Comparison of ENCODE assay signal across 8 cellular contexts in genomic region chr17:44689492-44690217, GRCh38. TPM values are rescaled to one million over a fixed set of nuclear protein-coding genes. Genes with fewer than 3 reads are reported as not detected.
DNase-seq lines count a peak whose midpoint lies in the region; ATAC-seq and TF ChIP-seq lines count a peak whose summit lies in the region.

CCDC43 (minus strand) TSS chr17:44689776; CDS start chr17:44689753, 23 bp downstream.

- H3K27ac Mint-ChIP-seq in activated naive CD8-positive, alpha-beta T cell treated with anti-CD3 and anti-CD28 coated beads, Interleukin-2, amount 50 U/mL, for 24 hours, result peak within 1 kb of the TSS; percentile 89

- ATAC-seq in HG02642 (IDR thresholded peaks at IDR 0.05; ENCODE audit: poor library complexity, unreplicated experiment), result peak; percentile 89
- ATAC-seq in activated naive CD8-positive, alpha-beta T cell treated with anti-CD3 and anti-CD28 coated beads, Interleukin-2, amount 50 U/mL, for 24 hours, result peak; percentile 96

- TF ChIP-seq POLR2A in transverse colon (IDR thresholded peaks at IDR 0.05), result peak; percentile 60

- DNase-seq in GM04504 (ENCODE audit: low read depth), result peak; percentile 77
- DNase-seq in NCI-H1436 treated with DMSO at 0.1 percent for 48 hours (lab: John Stamatoyannopoulos, UW), result peak; percentile 72
- peak; percentile 87 for DNase-seq in T follicular helper cell (ENCODE audit: low read depth)
- DNase-seq in activated naive CD8-positive, alpha-beta T cell treated with anti-CD3 and anti-CD28 coated beads, Interleukin-2, amount 50 U/mL, for 24 hours, result peak; percentile 94
- peak; percentile 95 for DNase-seq in cardiac septum (ENCODE audit: low spot score)
- peak; percentile 85 for DNase-seq in pons (ENCODE audit: low spot score)
- peak; percentile 92 for DNase-seq in transverse colon

- peak within 1 kb of the TSS; percentile 78 to 88 (median 85) for H3K27ac ChIP-seq in transverse colon

- in situ Hi-C loops in transverse colon (cut with MboI; ENCODE audit: low pct_ligation_motif_present in 1 of 4, low pct_unique_long_range_greater_than_20kb in 1 of 4, low sequenced_read_pairs in 3 of 4), result no loop called here

- no peaks in the 10 kb centered on the region for H3K27me3 ChIP-seq in transverse colon

- H3K4me1 ChIP-seq in transverse colon, result peaks cover 0 to 18% (median 14%) of the 10 kb centered on the region in 4 donors

- no peaks in the 10 kb centered on the region for H3K9me3 ChIP-seq in transverse colon

- H3K36me3 ChIP-seq in transverse colon, result no peaks in the 10 kb centered on the region

- peaks cover 25% of the 10 kb centered on the region for H3K4me1 Mint-ChIP-seq in activated naive CD8-positive, alpha-beta T cell treated with anti-CD3 and anti-CD28 coated beads, Interleukin-2, amount 50 U/mL, for 24 hours

- H3K4me3 Mint-ChIP-seq in activated naive CD8-positive, alpha-beta T cell treated with anti-CD3 and anti-CD28 coated beads, Interleukin-2, amount 50 U/mL, for 24 hours, result peak within 1 kb of the TSS; percentile 88

- H3K27me3 Mint-ChIP-seq in activated naive CD8-positive, alpha-beta T cell treated with anti-CD3 and anti-CD28 coated beads, Interleukin-2, amount 50 U/mL, for 24 hours, result no peaks in the 10 kb centered on the region

- TF ChIP-seq CTCF in transverse colon (IDR thresholded peaks at IDR 0.05), result no peak

- WGBS in transverse colon (ENCODE audit: low coverage in 1 of 2), 2 donors, result 0% methylated on average over 51 of the region's 51 CpGs; no CpG with 5 or more reads in 1 of the 2 donors

- H3K4me3 ChIP-seq in transverse colon, result peak within 1 kb of the TSS; percentile 35 to 77 (median 68)

- no peak for TF ChIP-seq EP300 in transverse colon (IDR thresholded peaks at IDR 0.05; ENCODE audit: low read depth)

- intact Hi-C loops in cardiac septum (cut with DNase I) (loop anchor here (2.0 kb wide), 1 partner anchor 19 kb away; the partner anchor contains the start of gene DBF4B), transverse colon (cut with DNase I; ENCODE audit: low total_unique reads) (no loop called here)

- H3K9me3 Mint-ChIP-seq in activated naive CD8-positive, alpha-beta T cell treated with anti-CD3 and anti-CD28 coated beads, Interleukin-2, amount 50 U/mL, for 24 hours, result no peaks in the 10 kb centered on the region

- H3K36me3 Mint-ChIP-seq in activated naive CD8-positive, alpha-beta T cell treated with anti-CD3 and anti-CD28 coated beads, Interleukin-2, amount 50 U/mL, for 24 hours (ENCODE audit: low read depth), result peaks cover 11% of the 10 kb centered on the region

RNA-seq across cellular contexts. Expression of gene CCDC43, which starts in this region (rescaled TPM):
- total RNA-seq in cardiac septum (25.5 TPM), transverse colon (10 to 100 TPM in 3 of 4 donors, 1 to 10 TPM in 1; 2.0 to 16.1 (median 13.8) TPM)

Comparison
In these comparisons a context has a peak if more than half of its experiments do, and no peak if none do; other contexts are left out.
1. Peak in every context shown above with its lines: DNase-seq, ATAC-seq, H3K4me3 ChIP-seq and H3K27ac ChIP-seq.